Comparison of ENCODE assay signal across 21 cellular contexts in the genomic region with DNA sequence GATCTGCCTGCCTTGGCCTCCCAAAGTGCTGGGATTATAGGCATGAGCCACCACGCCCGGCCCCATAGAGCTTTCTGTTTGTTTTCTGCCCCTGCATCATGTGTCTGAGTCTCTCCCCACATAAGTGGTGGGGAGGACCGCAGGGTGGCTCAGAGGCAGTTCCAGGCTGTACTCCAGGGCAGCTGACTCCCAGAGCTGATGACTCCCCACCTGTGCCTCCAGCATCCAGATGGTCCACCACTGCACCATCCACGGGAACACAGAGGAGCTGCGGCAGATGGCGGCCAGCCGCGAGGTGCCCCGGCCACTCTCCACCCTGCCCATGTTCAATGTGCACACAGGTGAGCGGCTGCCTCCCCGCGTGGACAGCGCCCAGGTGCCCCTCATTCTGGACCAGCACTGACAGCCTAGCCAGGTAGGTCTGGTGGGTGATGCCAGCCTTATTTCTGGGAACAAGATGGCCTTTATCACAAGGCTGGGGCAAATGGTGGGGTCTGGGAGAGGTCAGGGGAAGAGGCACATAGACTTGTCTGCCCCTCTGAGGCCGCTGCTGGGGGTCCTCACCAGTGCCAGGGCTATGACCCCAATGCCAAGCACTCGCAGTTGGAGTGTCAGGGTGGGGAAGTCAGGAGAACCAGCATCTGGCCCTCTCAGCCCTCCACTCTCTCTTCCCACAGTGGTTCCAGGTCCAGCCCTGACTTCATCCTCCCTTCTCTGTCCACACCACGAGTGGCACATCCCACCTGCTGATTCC. TPM values are rescaled to one million over a fixed set of nuclear protein-coding genes. Genes with fewer than 3 reads are reported as not detected.
DNase-seq lines count a peak whose midpoint lies in the region; ATAC-seq, FAIRE-seq and TF ChIP-seq lines count a peak whose summit lies in the region.
"Had no signal": no experiment of that assay in that cellular context is flagged by ENCODE, and none has a peak within 500 bp of the region (broad histone marks: within the 10 kb centered on the region; RNA-seq: fewer than 3 reads in every experiment).

No MANE protein-coding gene starts in this region.

- no peak for TF ChIP-seq RAD21 in H1 (IDR thresholded peaks at IDR 0.05 in 1 of 2, conservative IDR thresholded peaks at IDR 0.05 in 1 of 2; ENCODE audit: low read depth in 2 of 2, low read length in 2 of 2)

- no peak for TF ChIP-seq EP300 in H1 (IDR thresholded peaks at IDR 0.05; ENCODE audit: borderline replicate concordance in 1 of 2, low read depth in 2 of 2, low read length in 2 of 2)

- no peak overlapping the region for H4K5ac ChIP-seq in H1 (ENCODE audit: insufficient read length, low read depth, low read length)

- peaks cover 4 to 20% (median 12%) of the 10 kb centered on the region in 4 experiments for H3K4me1 ChIP-seq in H1 (replicated peaks in 1 of 4; ENCODE audit: control insufficient read depth in 3 of 4, insufficient read depth in 4 of 4, low read length in 3 of 4)
- no peaks in the 10 kb centered on the region for H3K4me1 ChIP-seq in urinary bladder (ENCODE audit: insufficient read depth)

- no peak for TF ChIP-seq POLR2A in H1 (IDR thresholded peaks at IDR 0.05; ENCODE audit: control extremely low read depth in 1 of 2, low read depth in 2 of 2, low read length in 2 of 2)

- H2BK5ac ChIP-seq in H1 (ENCODE audit: low read depth, low read length) = no peak overlapping the region

- 93% methylated on average over 16 of the region's 16 CpGs; no CpG with 5 or more reads in 1 of the 2 experiments for WGBS in H1 (ENCODE audit: extremely low coverage in 1 of 2, insufficient coverage in 1 of 2, insufficient read length in 1 of 2, insufficient replicate concordance in 2 of 2, low coverage in 1 of 2, low lambda C conversion rate in 2 of 2, missing lambda C conversion rate in 1 of 2), 2 experiments
- WGBS in urinary bladder = 89% methylated on average over 16 of the region's 16 CpGs

- CTCF ChIA-PET in H1 (lab: Charles Lee; ENCODE audit: partially characterized antibody) = interaction anchor here (0.7 to 17.0 kb wide), 9 partner anchors 9 to 122 kb away, joined by 3 to 299 read pairs (median 6); a partner anchor contains a TSS

- H3K14ac ChIP-seq in H1 (ENCODE audit: insufficient read length) = no peak overlapping the region

- H3K56ac ChIP-seq in H1 (replicated peaks; ENCODE audit: insufficient read length, low read depth, low read length) = no peak overlapping the region

- H3K27ac ChIP-seq in H1 (ENCODE audit: low read depth, low read length) = no peak overlapping the region
- peak overlapping the region; percentile 16 for H3K27ac ChIP-seq in urinary bladder (ENCODE audit: low read depth)
- H3K27ac ChIP-seq: HL-60, KMS-11, SK-N-MC had no signal

- no peaks in the 10 kb centered on the region for H3K36me3 Mint-ChIP-seq in nephron (ENCODE audit: low read depth)
- H3K36me3 Mint-ChIP-seq: activated CD4-positive, alpha-beta memory T cell treated with anti-CD3 and anti-CD28 coated beads for 36 hours had no signal

- H3K79me2 ChIP-seq in H1 (ENCODE audit: control insufficient read depth in 1 of 2, insufficient read depth in 2 of 2, low read length in 2 of 2) = no peaks in the 10 kb centered on the region

- H2BK20ac ChIP-seq in H1 (ENCODE audit: low read length) = 0 out of 2 replicates have a peak overlapping the region, but pooled peaks have one; percentile 40

- H2BK15ac ChIP-seq in H1 (ENCODE audit: low read length) = 0 out of 2 replicates have a peak overlapping the region, but pooled peaks have one; percentile 63

- no peaks in the 10 kb centered on the region for H3K36me3 ChIP-seq in H1 (ENCODE audit: control insufficient read depth in 2 of 4, insufficient read depth in 4 of 4, low read length in 3 of 4)
- H3K36me3 ChIP-seq in urinary bladder (ENCODE audit: insufficient read depth) = no peaks in the 10 kb centered on the region

- H3K23me2 ChIP-seq in H1 (ENCODE audit: low read depth, low read length) = no peaks in the 10 kb centered on the region

- no peak overlapping the region for H3K4me3 Mint-ChIP-seq in nephron
- H3K4me3 Mint-ChIP-seq: activated CD4-positive, alpha-beta memory T cell treated with anti-CD3 and anti-CD28 coated beads for 36 hours; CD4-positive, alpha-beta T cell; dendritic cell treated with granulocyte-macrophage colony-stimulating factor and Interleukin-4, amounts not matched to agents 40 ng/mL and 50 ng/mL, for 4 days; stimulated activated naive CD8-positive, alpha-beta T cell treated with anti-CD3 and anti-CD28 coated beads, Interleukin-15, Interleukin-2, amounts not matched to agents 100 ng/mL and 50 ng/mL, for 24 hours had no signal

- no peak for FAIRE-seq in H1 (lab: Jason Lieb, UNC)

- H3K27me3 ChIP-seq in H1 (replicated peaks in 1 of 4; ENCODE audit: control insufficient read depth in 3 of 4, extremely low read depth in 1 of 4, insufficient read depth in 3 of 4, low read length in 3 of 4) = no peaks in the 10 kb centered on the region

- H3K27me3 Mint-ChIP-seq in nephron (ENCODE audit: low read depth) = peaks cover 3% of the 10 kb centered on the region
- H3K27me3 Mint-ChIP-seq: activated CD4-positive, alpha-beta memory T cell treated with anti-CD3 and anti-CD28 coated beads for 36 hours; CD4-positive, alpha-beta T cell; stimulated activated naive CD8-positive, alpha-beta T cell treated with anti-CD3 and anti-CD28 coated beads, Interleukin-15, Interleukin-2, amounts not matched to agents 100 ng/mL and 50 ng/mL, for 24 hours had no signal

- peak; percentile 22 for DNase-seq in NCI-H82 (lab: John Stamatoyannopoulos, UW)
- no peak for DNase-seq in NCI-H82 treated with DMSO at 0.1 percent for 48 hours (lab: John Stamatoyannopoulos, UW; ENCODE audit: unreplicated experiment)
- no peak for DNase-seq in H1 (ENCODE audit: low read depth in 1 of 2, low spot score in 2 of 2)
- no peak for DNase-seq in activated gamma-delta T cell treated with Interleukin-2 at 50 U/mL for 16 hours
- DNase-seq in NCI-H1048 (lab: John Stamatoyannopoulos, UW) = no peak
- DNase-seq: activated CD4-positive, alpha-beta memory T cell treated with anti-CD3 and anti-CD28 coated beads for 36 hours; amniotic stem cell; CD4-positive, alpha-beta T cell; NCI-H1436; stimulated activated CD4-positive, alpha-beta T cell treated with anti-CD3 and anti-CD28 coated beads, Interleukin-12 subunit alpha, Interleukin-12 subunit beta, amount 100 ng/mL, for 4 hours had no signal

- H2BK120ac ChIP-seq in H1 (replicated peaks; ENCODE audit: low read depth, low read length) = no peak overlapping the region

- no peak overlapping the region for H3K4me3 ChIP-seq in H1 (ENCODE audit: extremely low read depth in 1 of 4, insufficient read depth in 2 of 4, low read depth in 3 of 4, low read length in 4 of 4)
- no peak overlapping the region for H3K4me3 ChIP-seq in urinary bladder (ENCODE audit: low read depth, low read length)
- H3K4me3 ChIP-seq: lung, SK-N-MC had no signal

- H2AFZ ChIP-seq in H1 (ENCODE audit: low read length) = no peak overlapping the region

- no peak overlapping the region for H2BK12ac ChIP-seq in H1 (ENCODE audit: low read depth, low read length)

- H3K4me2 ChIP-seq in H1 (ENCODE audit: insufficient read depth in 1 of 2, low read depth in 2 of 2, low read length in 2 of 2) = no peak overlapping the region
- H3K4me2 ChIP-seq: KMS-11 had no signal

- H4K20me1 ChIP-seq in H1 (replicated peaks in 1 of 2; ENCODE audit: control insufficient read depth in 1 of 2, insufficient read depth in 2 of 2, low read length in 2 of 2) = no peaks in the 10 kb centered on the region

- peak overlapping the region; percentile 73 to 92 (median 86) for H3K27ac Mint-ChIP-seq in nephron
- H3K27ac Mint-ChIP-seq: activated CD4-positive, alpha-beta memory T cell treated with anti-CD3 and anti-CD28 coated beads for 36 hours; CD4-positive, alpha-beta T cell; dendritic cell treated with granulocyte-macrophage colony-stimulating factor and Interleukin-4, amounts not matched to agents 40 ng/mL and 50 ng/mL, for 4 days; stimulated activated naive CD8-positive, alpha-beta T cell treated with anti-CD3 and anti-CD28 coated beads, Interleukin-15, Interleukin-2, amounts not matched to agents 100 ng/mL and 50 ng/mL, for 24 hours had no signal

- H4K91ac ChIP-seq in H1 (replicated peaks; ENCODE audit: insufficient read length, low read length) = no peak overlapping the region

- no peaks in the 10 kb centered on the region for H3K9me3 Mint-ChIP-seq in nephron
- H3K9me3 Mint-ChIP-seq: activated CD4-positive, alpha-beta memory T cell treated with anti-CD3 and anti-CD28 coated beads for 36 hours; CD4-positive, alpha-beta T cell; dendritic cell treated with granulocyte-macrophage colony-stimulating factor and Interleukin-4, amounts not matched to agents 40 ng/mL and 50 ng/mL, for 4 days; stimulated activated naive CD8-positive, alpha-beta T cell treated with anti-CD3 and anti-CD28 coated beads, Interleukin-15, Interleukin-2, amounts not matched to agents 100 ng/mL and 50 ng/mL, for 24 hours had no signal

- H3K9ac ChIP-seq in H1 (replicated peaks in 1 of 4; ENCODE audit: extremely low read depth in 1 of 4, low read depth in 3 of 4, low read length in 3 of 4) = no peak overlapping the region
- H3K9ac ChIP-seq: KMS-11 had no signal

- peak overlapping the region; percentile 3 for H4K8ac ChIP-seq in H1 (ENCODE audit: extremely low read depth, insufficient read depth, low read length)

- H2AK5ac ChIP-seq in H1 (ENCODE audit: low read depth, low read length) = peak overlapping the region; percentile 25; the same call in 1 of the 2 replicates

- peaks cover 63% of the 10 kb centered on the region for H3K4me1 Mint-ChIP-seq in nephron

- H3K9me3 ChIP-seq in H1 (ENCODE audit: insufficient read depth in 2 of 2, low read depth in 1 of 2, low read length in 1 of 2) = no peaks in the 10 kb centered on the region

- H3K4ac ChIP-seq in H1 (replicated peaks; ENCODE audit: insufficient read length, low read depth, low read length) = no peak overlapping the region

- no peak overlapping the region for H3K23ac ChIP-seq in H1 (ENCODE audit: insufficient read length)

- ATAC-seq in GM21528 (IDR thresholded peaks at IDR 0.05; ENCODE audit: low FRiP score, unreplicated experiment) = no peak
- ATAC-seq: esophagus mucosa had no signal

- H3K18ac ChIP-seq in H1 (ENCODE audit: extremely low read depth, low read length) = no peak overlapping the region

- no peaks in the 10 kb centered on the region for H3K79me1 ChIP-seq in H1 (ENCODE audit: low read depth, low read length)

- TF ChIP-seq CTCF in H1 (IDR thresholded peaks at IDR 0.05; ENCODE audit: control extremely low read depth in 1 of 3, insufficient read depth in 1 of 3, low read depth in 1 of 3, low read length in 3 of 3) (no peak), nephron (IDR thresholded peaks at IDR 0.05; ENCODE audit: unreplicated experiment in 3 of 3) (no peak)

- POLR2A ChIA-PET in H1 (lab: Charles Lee; ENCODE audit: partially characterized antibody) = no interaction called here

RNA-seq across cellular contexts. Expression of a gene that starts 9.4 kb away (rescaled TPM):
- total RNA-seq in H1 (2021; fragmentation: NEBNext Ultra II Directional; extraction: Animal tissue kit (Norgen Biotek cat#: 25700)) = not detected in 2 replicates
- polyA plus RNA-seq in H1 (2011; rRNA removed) (0.12 and 0.36 TPM in 2 replicates), urinary bladder (89.1 TPM)
- polyA plus RNA-seq in H1 (2011; cell fraction: cytosol; rRNA removed) = 0.18 TPM
- polyA plus RNA-seq in H1 (2011; cell fraction: nucleus; rRNA removed) = 0.27 TPM
- polyA plus RNA-seq in H1 (2012, experiment 1 of 2) = 0.31 to 0.65 TPM in 2 of 4 replicates, not detected in the others
- 0.43 TPM for polyA plus RNA-seq in H1 (2012, experiment 2 of 2)
- polyA plus RNA-seq in H1 (2013, experiment 1 of 2) = 0.36 TPM
- polyA plus RNA-seq in H1 (2013, experiment 2 of 2) = 0.33 TPM
- not detected in 2 replicates for polyA minus RNA-seq in H1 (2011; rRNA and poly(A)+ RNA removed)
- polyA minus RNA-seq in H1 (2011; cell fraction: cytosol; rRNA and poly(A)+ RNA removed) = not detected
- polyA minus RNA-seq in H1 (2011; cell fraction: nucleus; rRNA and poly(A)+ RNA removed) = not detected
- total RNA-seq in urinary bladder = 15.4 TPM
- total RNA-seq: CD4-positive, alpha-beta T cell; NCI-H460 had no signal

RNA-seq across cellular contexts. Expression of a gene that starts 24.7 kb away (rescaled TPM):
- total RNA-seq in H1 (2021; fragmentation: NEBNext Ultra II Directional; extraction: Animal tissue kit (Norgen Biotek cat#: 25700)) = 13.1 and 14.1 TPM in 2 replicates
- 5.2 and 6.1 TPM in 2 replicates for polyA plus RNA-seq in H1 (2011; rRNA removed)
- 6.2 TPM for polyA plus RNA-seq in H1 (2011; cell fraction: cytosol; rRNA removed)
- polyA plus RNA-seq in H1 (2011; cell fraction: nucleus; rRNA removed) = 11.6 TPM
- polyA plus RNA-seq in H1 (2012, experiment 1 of 2) = 13.3 to 16.7 TPM (median 15.0 TPM) in 4 replicates
- polyA plus RNA-seq in H1 (2012, experiment 2 of 2) = 9.9 TPM
- 6.4 TPM for polyA plus RNA-seq in H1 (2013, experiment 1 of 2)
- polyA plus RNA-seq in H1 (2013, experiment 2 of 2) = 6.6 TPM
- polyA minus RNA-seq in H1 (2011; rRNA and poly(A)+ RNA removed) = 3.9 and 6.5 TPM in 2 replicates
- 7.4 TPM for polyA minus RNA-seq in H1 (2011; cell fraction: cytosol; rRNA and poly(A)+ RNA removed)
- 6.0 TPM for polyA minus RNA-seq in H1 (2011; cell fraction: nucleus; rRNA and poly(A)+ RNA removed)
- total RNA-seq in urinary bladder = 16.6 TPM
- 29.6 TPM for polyA plus RNA-seq in urinary bladder

RNA-seq across cellular contexts. Expression of a gene that starts 26.2 kb away (rescaled TPM):
- total RNA-seq in H1 (2021; fragmentation: NEBNext Ultra II Directional; extraction: Animal tissue kit (Norgen Biotek cat#: 25700)) = 80.4 and 88.1 TPM in 2 replicates
- 14.1 and 27.3 TPM in 2 replicates for polyA plus RNA-seq in H1 (2011; rRNA removed)
- polyA plus RNA-seq in H1 (2011; cell fraction: cytosol; rRNA removed) = 9.3 TPM
- polyA plus RNA-seq in H1 (2011; cell fraction: nucleus; rRNA removed) = 112 TPM
- 59.0 to 109 TPM (median 93.2 TPM) in 4 replicates for polyA plus RNA-seq in H1 (2012, experiment 1 of 2)
- 56.3 TPM for polyA plus RNA-seq in H1 (2012, experiment 2 of 2)
- 109 TPM for polyA plus RNA-seq in H1 (2013, experiment 1 of 2)
- polyA plus RNA-seq in H1 (2013, experiment 2 of 2) = 85.3 TPM
- 50.2 and 51.4 TPM in 2 replicates for polyA minus RNA-seq in H1 (2011; rRNA and poly(A)+ RNA removed)
- 33.6 TPM for polyA minus RNA-seq in H1 (2011; cell fraction: cytosol; rRNA and poly(A)+ RNA removed)
- 122 TPM for polyA minus RNA-seq in H1 (2011; cell fraction: nucleus; rRNA and poly(A)+ RNA removed)
- total RNA-seq in urinary bladder = 5,262 TPM
- polyA plus RNA-seq in urinary bladder = 802 TPM

RNA-seq across cellular contexts. Expression of a gene that starts 45.3 kb away (rescaled TPM):
- total RNA-seq in H1 (2021; fragmentation: NEBNext Ultra II Directional; extraction: Animal tissue kit (Norgen Biotek cat#: 25700)) = 5.8 and 5.9 TPM in 2 replicates
- polyA plus RNA-seq in H1 (2011; rRNA removed) = 5.2 and 5.7 TPM in 2 replicates
- 3.9 TPM for polyA plus RNA-seq in H1 (2011; cell fraction: cytosol; rRNA removed)
- polyA plus RNA-seq in H1 (2011; cell fraction: nucleus; rRNA removed) = 12.4 TPM
- 6.3 to 11.5 TPM (median 8.1 TPM) in 4 replicates for polyA plus RNA-seq in H1 (2012, experiment 1 of 2)
- 3.9 TPM for polyA plus RNA-seq in H1 (2012, experiment 2 of 2)
- 3.4 TPM for polyA plus RNA-seq in H1 (2013, experiment 1 of 2)
- 3.4 TPM for polyA plus RNA-seq in H1 (2013, experiment 2 of 2)
- polyA minus RNA-seq in H1 (2011; rRNA and poly(A)+ RNA removed) = 2.6 and 3.1 TPM in 2 replicates
- 2.9 TPM for polyA minus RNA-seq in H1 (2011; cell fraction: cytosol; rRNA and poly(A)+ RNA removed)
- 4.2 TPM for polyA minus RNA-seq in H1 (2011; cell fraction: nucleus; rRNA and poly(A)+ RNA removed)
- 2.2 TPM for total RNA-seq in urinary bladder
- 3.7 TPM for polyA plus RNA-seq in urinary bladder
- total RNA-seq: NCI-H460 had no signal

Comparison
In these comparisons a context has a peak if more than half of its experiments do, and no peak if none do; other contexts are left out.
1. RNA of a gene that starts 9.4 kb away (total RNA-seq): 15.4 TPM in urinary bladder (single experiment); not detected in H1; every median in the first group is over 10 times any median in the second.
2. RNA of a gene that starts 26.2 kb away (total RNA-seq): 5,262 TPM in urinary bladder (single experiment); 80.4 to 88.1 TPM in H1; every median in the first group is over 10 times any median in the second.